In the genomic region with DNA sequence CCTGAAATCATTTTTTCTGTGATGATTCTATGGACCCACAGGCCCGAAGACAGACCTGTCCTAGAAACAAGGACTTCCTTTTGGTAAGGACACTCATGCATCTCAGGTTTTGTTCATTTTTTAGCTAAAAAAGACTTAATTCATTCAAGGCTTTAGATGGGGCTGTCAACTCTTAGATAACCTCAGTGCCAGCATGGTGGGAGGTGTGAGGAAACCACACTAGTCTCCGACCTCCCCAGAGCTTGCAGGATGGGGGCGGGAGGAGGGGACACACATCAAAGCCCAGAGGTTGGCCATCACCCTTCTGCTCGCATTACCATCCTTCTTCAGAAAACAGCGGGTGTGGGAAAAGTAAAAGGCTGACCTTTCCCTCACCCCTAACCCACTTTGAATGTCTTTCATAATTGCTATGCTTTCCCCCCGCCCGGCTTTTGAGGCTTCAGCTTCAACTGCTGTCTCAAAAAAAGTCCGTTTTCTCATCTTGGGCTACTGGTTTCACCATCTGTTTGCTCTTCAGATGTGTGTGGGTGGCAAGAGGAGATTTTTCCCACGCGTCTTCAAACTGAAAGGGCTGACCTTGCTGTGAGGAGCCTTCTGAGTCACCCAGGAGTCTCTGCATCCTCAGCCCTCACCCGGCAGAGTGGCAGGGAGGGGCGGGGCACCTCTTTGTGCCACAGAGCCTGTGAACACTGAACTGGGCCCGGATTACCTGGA, we compare ENCODE assay signal across 9 cellular contexts. TPM values are rescaled to one million over a fixed set of nuclear protein-coding genes. Genes with fewer than 3 reads are reported as not detected.
A peak's percentile ranks its signal among the peaks of the same experiment; 100 is the strongest.
DNase-seq lines count a peak whose midpoint lies in the region; ATAC-seq and TF ChIP-seq lines count a peak whose summit lies in the region.
"Had no signal": no experiment of that assay in that cellular context is flagged by ENCODE, and none has a peak within 500 bp of the region (broad histone marks: within the 10 kb centered on the region; RNA-seq: fewer than 3 reads in every experiment).

No MANE protein-coding gene starts in this region.

- H3K36me3 ChIP-seq in KOPT-K1 (ENCODE audit: insufficient read depth, low read length): peaks cover 46% of the 10 kb centered on the region

- H3K4me3 ChIP-seq in fibroblast of the aortic adventitia (ENCODE audit: low read depth, low read length): no peak overlapping the region

- DNase-seq in ELR (ENCODE audit: low read depth): peak; percentile 83
- peak; percentile 45 for DNase-seq in activated CD8-positive, alpha-beta memory T cell treated with anti-CD3 and anti-CD28 coated beads, Interleukin-2, amount 50 U/mL, for 1 hour (ENCODE audit: extremely low read depth)
- DNase-seq in fibroblast of the aortic adventitia (ENCODE audit: low read depth): peak; percentile 50
- DNase-seq in stimulated activated CD4-positive, alpha-beta T cell treated with anti-CD3 and anti-CD28 coated beads, Interleukin-2, amount 100 ng/mL, for 48 hours: peak; percentile 63 to 66
- DNase-seq in NCI-H526 treated with DMSO at 0.1 percent for 48 hours (lab: John Stamatoyannopoulos, UW): no peak
- no peak for DNase-seq in left lobe of liver (ENCODE audit: low spot score)

- H3K9me3 ChIP-seq in KOPT-K1 (ENCODE audit: insufficient read depth, low read length, poor library complexity, severe bottlenecking): no peaks in the 10 kb centered on the region

- TF ChIP-seq CTCF in fibroblast of the aortic adventitia (IDR thresholded peaks at IDR 0.05; ENCODE audit: insufficient read depth, low read length): no peak

- peak; percentile 88 for ATAC-seq in GM21737 (IDR thresholded peaks at IDR 0.05; ENCODE audit: unreplicated experiment)
- ATAC-seq in left lobe of liver: no peak

- H3K27ac ChIP-seq in KOPT-K1 (ENCODE audit: low read depth, low read length, poor library complexity, severe bottlenecking): peak overlapping the region; percentile 99

RNA-seq across cellular contexts. Expression of a gene that starts 27.6 kb away (rescaled TPM):
- total RNA-seq in fibroblast of the aortic adventitia (ENCODE audit: low replicate concordance) (not detected in 2 replicates), left lobe of liver (not detected)
- total RNA-seq: SK-MEL-5 had no signal

RNA-seq across cellular contexts. Expression of a gene that starts 29.3 kb away (rescaled TPM):
- total RNA-seq in fibroblast of the aortic adventitia (ENCODE audit: low replicate concordance): not detected in 2 replicates
- 0.15 TPM for total RNA-seq in left lobe of liver
- total RNA-seq: SK-MEL-5 had no signal

Comparison
In these comparisons a context has a peak if more than half of its experiments do, and no peak if none do; other contexts are left out.
1. DNase-seq: peak in ELR (single experiment), activated CD8-positive, alpha-beta memory T cell treated with anti-CD3 and anti-CD28 coated beads, Interleukin-2, amount 50 U/mL, for 1 hour (single experiment), fibroblast of the aortic adventitia (single experiment) and stimulated activated CD4-positive, alpha-beta T cell treated with anti-CD3 and anti-CD28 coated beads, Interleukin-2, amount 100 ng/mL, for 48 hours (2 of 2); none in NCI-H526 treated with DMSO at 0.1 percent for 48 hours (single experiment) and left lobe of liver (single experiment).